8 cellular contexts compared by ENCODE assay signal in genomic region chr3:44323341-44323955, GRCh38. TPM values are rescaled to one million over a fixed set of nuclear protein-coding genes. Genes with fewer than 3 reads are reported as not detected.
DNase-seq lines count a peak whose midpoint lies in the region; ATAC-seq, FAIRE-seq and TF ChIP-seq lines count a peak whose summit lies in the region.

No MANE protein-coding gene starts in this region.

- H4K20me1 ChIP-seq in OCI-LY3 (ENCODE audit: insufficient read depth, low read length): no peaks in the 10 kb centered on the region

- H3K4me2 ChIP-seq in OCI-LY3 (ENCODE audit: low read length): no peak overlapping the region

- no peaks in the 10 kb centered on the region for H3K79me2 ChIP-seq in OCI-LY3 (ENCODE audit: low read length)

- TF ChIP-seq CTCF in OCI-LY3 (IDR thresholded peaks at IDR 0.05; ENCODE audit: low read depth, low read length) (peak; percentile 95), foreskin fibroblast (IDR thresholded peaks at IDR 0.05; ENCODE audit: low read depth, low read length) (peak; percentile 83), pancreas (IDR thresholded peaks at IDR 0.05) (peak; percentile 45 to 65 (median 60))

- H3K36me3 ChIP-seq in OCI-LY3 (replicated peaks; ENCODE audit: low read depth, low read length) (no peaks in the 10 kb centered on the region), pancreas (no peaks in the 10 kb centered on the region)

- H3K4me1 ChIP-seq in OCI-LY3 (ENCODE audit: low read length): no peaks in the 10 kb centered on the region
- H3K4me1 ChIP-seq in pancreas: peaks cover 0 to 10% (median 0%) of the 10 kb centered on the region in 3 donors

- DNase-seq in COLO829 (ENCODE audit: low spot score): peak; percentile 39
- DNase-seq in HT1080 (ENCODE audit: low read depth): peak; percentile 35
- DNase-seq in activated T-helper 1 cell treated with Interleukin-2 at 50 U/mL for 16 hours (ENCODE audit: low read depth): peak; percentile 7
- peak; percentile 29 to 78 for DNase-seq in foreskin fibroblast
- peak in 5 of 6 donors; percentile 58 to 74 (median 65) for DNase-seq in pancreas

- no peak overlapping the region for H2AFZ ChIP-seq in OCI-LY3 (ENCODE audit: low read depth, low read length)

- ATAC-seq in pancreas (peak; percentile 70 to 91 (median 88)), HG02852 (IDR thresholded peaks at IDR 0.05; ENCODE audit: unreplicated experiment) (no peak), HG03521 (IDR thresholded peaks at IDR 0.05; ENCODE audit: unreplicated experiment) (no peak)

- H3K27ac ChIP-seq in OCI-LY3 (ENCODE audit: low read length) (no peak overlapping the region), pancreas (no peak overlapping the region)

- 0 to 2% methylated on average over 4 of the region's 4 CpGs for WGBS in pancreas, 2 donors

- H3K9me3 ChIP-seq in OCI-LY3 (ENCODE audit: insufficient read depth, low read length): no peaks in the 10 kb centered on the region
- H3K9me3 ChIP-seq in pancreas: no peaks in the 10 kb centered on the region

- intact Hi-C loops in pancreas (cut with DNase I): no loop called here

- no peak overlapping the region for H3K9ac ChIP-seq in OCI-LY3 (ENCODE audit: low read length)

- H3K4me3 ChIP-seq in OCI-LY3 (ENCODE audit: low read length) (no peak overlapping the region), foreskin fibroblast (ENCODE audit: low read depth in 1 of 2, low read length in 2 of 2) (no peak overlapping the region), pancreas (no peak overlapping the region)

- peaks cover 6% of the 10 kb centered on the region; the same call in 1 of the 2 replicates for H3K27me3 ChIP-seq in OCI-LY3 (ENCODE audit: low read depth, low read length)
- H3K27me3 ChIP-seq in pancreas: no peaks in the 10 kb centered on the region

- FAIRE-seq in pancreas (lab: Jason Lieb, UNC): peak; percentile 98

RNA-seq across cellular contexts. Expression of gene TCAIM, which starts 15.1 kb away (rescaled TPM):
- total RNA-seq in HT1080 (2014; rRNA removed; shearing (Covaris generic)): 11.7 and 13.9 TPM in 2 replicates
- 19.7 and 26.2 TPM in 2 replicates for polyA plus RNA-seq in HT1080 (2015; cell fraction: cytosol; rRNA removed)
- polyA plus RNA-seq in HT1080 (2015; cell fraction: nucleus; rRNA removed): 13.1 and 16.0 TPM in 2 replicates
- total RNA-seq in pancreas: 10 to 100 TPM in 4 of 6 donors, 1 to 10 TPM in 2; 7.0 to 15.4 (median 12.2) TPM
- polyA plus RNA-seq in pancreas: 1 to 10 TPM; 4.9 to 9.4 TPM

Comparison
In these comparisons a context has a peak if more than half of its experiments do, and no peak if none do; other contexts are left out.
1. DNase-seq: peak in every context shown above with its lines; median percentile 65 in pancreas; 54 in foreskin fibroblast; 39 in COLO829; 35 in HT1080; 7 in activated T-helper 1 cell treated with Interleukin-2 at 50 U/mL for 16 hours.
2. ATAC-seq: peak in pancreas (4 of 4); none in HG02852 (single experiment) and HG03521 (single experiment).
3. Peak in every context shown above with its lines, with median percentiles within 50 percentile points of each other: CTCF ChIP-seq.